ENCODE assay signal across 14 cellular contexts in the genomic region with DNA sequence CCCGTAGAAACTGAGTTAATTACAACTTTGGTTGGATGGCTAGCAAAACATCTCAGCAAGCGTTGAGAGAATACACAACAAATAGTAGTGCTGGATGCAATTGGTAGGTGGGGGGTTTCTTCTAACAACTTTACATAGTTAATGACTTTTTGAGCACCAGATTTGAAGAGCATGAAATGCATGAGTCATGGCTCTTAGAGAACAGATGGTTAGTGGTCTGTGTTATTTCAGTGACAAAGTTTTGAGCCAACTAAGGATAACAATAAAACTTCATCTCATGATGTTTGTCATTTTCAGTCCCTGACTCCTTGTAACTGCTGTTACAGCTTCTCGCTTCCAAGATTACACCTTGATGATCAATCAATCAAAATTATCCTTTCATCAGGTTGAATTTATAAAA.
"Had no signal": no experiment of that assay in that cellular context is flagged by ENCODE, and none has a peak within 500 bp of the region (broad histone marks: within the 10 kb centered on the region; RNA-seq: fewer than 3 reads in every experiment).

No MANE protein-coding gene starts in this region.

- H3K4me3 Mint-ChIP-seq: naive thymus-derived CD8-positive, alpha-beta T cell; stimulated activated naive CD8-positive, alpha-beta T cell treated with anti-CD3 and anti-CD28 coated beads, Interleukin-15, amount 100 ng/mL, for 72 hours; T-helper 2 cell treated with Interferon-gamma antibody and Interleukin-4, amounts not matched to agents 5 μg/mL and 100 μg/mL, for 36 hours had no signal

- DNase-seq: activated CD4-positive, alpha-beta T cell treated with anti-CD3 and anti-CD28 coated beads, Interleukin-2, amount 50 U/mL, for 4 hours; activated gamma-delta T cell treated with Interleukin-2 at 50 U/mL for 16 hours; adrenal gland; dermis blood vessel endothelial cell; effector memory CD4-positive, alpha-beta T cell; esophagus squamous epithelium; left cardiac atrium; mesenchymal stem cell; naive thymus-derived CD8-positive, alpha-beta T cell; right cardiac atrium; stimulated activated naive CD8-positive, alpha-beta T cell treated with anti-CD3 and anti-CD28 coated beads, Interleukin-15, amount 100 ng/mL, for 72 hours; trophoblast cell had no signal

- H3K4me1 Mint-ChIP-seq: naive thymus-derived CD8-positive, alpha-beta T cell; stimulated activated naive CD8-positive, alpha-beta T cell treated with anti-CD3 and anti-CD28 coated beads, Interleukin-15, amount 100 ng/mL, for 72 hours had no signal

- H3K27ac Mint-ChIP-seq: activated naive CD4-positive, alpha-beta T cell treated with anti-CD3 and anti-CD28 coated beads, Interleukin-2, amount 50 U/mL, for 72 hours; naive thymus-derived CD8-positive, alpha-beta T cell; stimulated activated naive CD8-positive, alpha-beta T cell treated with anti-CD3 and anti-CD28 coated beads, Interleukin-15, amount 100 ng/mL, for 72 hours; T-helper 2 cell treated with Interferon-gamma antibody and Interleukin-4, amounts not matched to agents 5 μg/mL and 100 μg/mL, for 36 hours had no signal

- H3K9me3 Mint-ChIP-seq: T-helper 2 cell treated with Interferon-gamma antibody and Interleukin-4, amounts not matched to agents 5 μg/mL and 100 μg/mL, for 36 hours had no signal

- H3K36me3 Mint-ChIP-seq: activated naive CD4-positive, alpha-beta T cell treated with anti-CD3 and anti-CD28 coated beads, Interleukin-2, amount 50 U/mL, for 72 hours; naive thymus-derived CD8-positive, alpha-beta T cell had no signal
